13 cellular contexts compared by ENCODE assay signal in the genomic region with DNA sequence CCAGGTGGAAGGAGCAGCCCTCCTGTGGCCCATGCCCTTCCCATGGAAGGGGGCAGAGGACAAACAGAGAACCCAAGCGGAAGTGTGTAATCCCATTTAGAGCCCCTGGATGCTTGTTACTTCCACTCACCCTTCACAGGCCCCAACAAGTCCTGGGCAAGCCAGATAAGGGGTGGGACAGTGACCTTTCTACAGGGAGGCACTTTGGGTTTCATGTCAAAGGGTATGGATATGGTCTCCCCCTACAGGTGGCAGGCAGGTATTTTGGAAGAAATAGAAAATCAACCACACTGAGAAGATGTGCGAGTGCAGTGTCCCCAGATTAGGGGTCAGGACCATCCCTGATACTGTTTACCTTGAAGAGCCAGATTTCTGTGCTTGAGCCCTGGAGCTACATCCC. TPM values are rescaled to one million over a fixed set of nuclear protein-coding genes. Genes with fewer than 3 reads are reported as not detected.
DNase-seq lines count a peak whose midpoint lies in the region; ATAC-seq and TF ChIP-seq lines count a peak whose summit lies in the region.
"Had no signal": no experiment of that assay in that cellular context is flagged by ENCODE, and none has a peak within 500 bp of the region (broad histone marks: within the 10 kb centered on the region; RNA-seq: fewer than 3 reads in every experiment).

No MANE protein-coding gene starts in this region.

- no peaks in the 10 kb centered on the region for H3K9me3 Mint-ChIP-seq in activated CD8-positive, alpha-beta T cell treated with anti-CD3 and anti-CD28 coated beads for 36 hours
- H3K9me3 Mint-ChIP-seq in activated CD8-positive, alpha-beta T cell treated with anti-CD3 and anti-CD28 coated beads, Interleukin-2, amount 10 ng/mL, durations not matched to agents 7 days and 5 days (ENCODE audit: insufficient read depth), result no peaks in the 10 kb centered on the region
- H3K9me3 Mint-ChIP-seq: nephron progenitor cell, T-cell had no signal

- H3K4me1 Mint-ChIP-seq in activated CD8-positive, alpha-beta T cell treated with anti-CD3 and anti-CD28 coated beads for 36 hours (ENCODE audit: low read depth), result peaks cover 16% of the 10 kb centered on the region
- no peaks in the 10 kb centered on the region for H3K4me1 Mint-ChIP-seq in activated CD8-positive, alpha-beta T cell treated with anti-CD3 and anti-CD28 coated beads, Interleukin-2, amount 10 ng/mL, durations not matched to agents 7 days and 5 days (ENCODE audit: low read depth)

- H3K36me3 ChIP-seq in Panc1 (ENCODE audit: control insufficient read depth, insufficient read depth, low read length) (no peaks in the 10 kb centered on the region), subcutaneous abdominal adipose tissue (ENCODE audit: control insufficient read depth in 5 of 5, insufficient read depth in 5 of 5, low read length in 5 of 5) (peaks cover 28 to 69% (median 55%) of the 10 kb centered on the region in 5 donors), body of pancreas (replicated peaks in 1 of 2; ENCODE audit: insufficient read depth in 1 of 2, low read depth in 2 of 2) (no peaks in the 10 kb centered on the region)

- no peak overlapping the region for H3K27ac Mint-ChIP-seq in activated CD8-positive, alpha-beta T cell treated with anti-CD3 and anti-CD28 coated beads for 36 hours
- H3K27ac Mint-ChIP-seq in activated CD8-positive, alpha-beta T cell treated with anti-CD3 and anti-CD28 coated beads, Interleukin-2, amount 10 ng/mL, durations not matched to agents 7 days and 5 days, result no peak overlapping the region
- H3K27ac Mint-ChIP-seq: T-cell had no signal

- peaks cover 5% of the 10 kb centered on the region for H3K27me3 Mint-ChIP-seq in activated CD8-positive, alpha-beta T cell treated with anti-CD3 and anti-CD28 coated beads for 36 hours
- H3K27me3 Mint-ChIP-seq in activated CD8-positive, alpha-beta T cell treated with anti-CD3 and anti-CD28 coated beads, Interleukin-2, amount 10 ng/mL, durations not matched to agents 7 days and 5 days (ENCODE audit: low read depth), result peaks cover 3% of the 10 kb centered on the region
- H3K27me3 Mint-ChIP-seq: T-cell had no signal

- DNase-seq in activated CD8-positive, alpha-beta T cell treated with anti-CD3 and anti-CD28 coated beads for 36 hours, result no peak
- DNase-seq in activated CD8-positive, alpha-beta T cell treated with anti-CD3 and anti-CD28 coated beads, Interleukin-2, amount 10 ng/mL, durations not matched to agents 7 days and 5 days, result no peak
- DNase-seq in Panc1 (ENCODE audit: low read depth, low spot score) (no peak), fibroblast of villous mesenchyme (ENCODE audit: low read depth) (no peak), body of pancreas (no peak)
- no peak for DNase-seq in central memory CD4-positive, alpha-beta T cell
- DNase-seq: NCI-H510A, nephron progenitor cell, T-cell had no signal

- H3K36me3 Mint-ChIP-seq in activated CD8-positive, alpha-beta T cell treated with anti-CD3 and anti-CD28 coated beads for 36 hours (ENCODE audit: low read depth), result no peaks in the 10 kb centered on the region
- no peaks in the 10 kb centered on the region for H3K36me3 Mint-ChIP-seq in activated CD8-positive, alpha-beta T cell treated with anti-CD3 and anti-CD28 coated beads, Interleukin-2, amount 10 ng/mL, durations not matched to agents 7 days and 5 days (ENCODE audit: low read depth)

- intact Hi-C loops in activated CD8-positive, alpha-beta T cell treated with anti-CD3 and anti-CD28 coated beads for 36 hours (cut with micrococcal nuclease), result no loop called here
- intact Hi-C loops in Panc1 (cut with micrococcal nuclease; ENCODE audit: unreplicated experiment), result no loop called here
- intact Hi-C loops in body of pancreas (cut with DNase I), result no loop called here

- H3K27ac ChIP-seq in Panc1 (ENCODE audit: low read length), result no peak overlapping the region
- H3K27ac ChIP-seq in subcutaneous abdominal adipose tissue (ENCODE audit: low read depth, low read length), result peak overlapping the region; percentile 63
- no peak overlapping the region for H3K27ac ChIP-seq in body of pancreas

- in situ Hi-C loops in Panc1 (cut with HindIII; ENCODE audit: low pct_unique_long_range_greater_than_20kb, low sequenced_read_pairs), result no loop called here

- H3K4me3 Mint-ChIP-seq in activated CD8-positive, alpha-beta T cell treated with anti-CD3 and anti-CD28 coated beads for 36 hours, result no peak overlapping the region
- no peak overlapping the region for H3K4me3 Mint-ChIP-seq in activated CD8-positive, alpha-beta T cell treated with anti-CD3 and anti-CD28 coated beads, Interleukin-2, amount 10 ng/mL, durations not matched to agents 7 days and 5 days
- H3K4me3 Mint-ChIP-seq: nephron progenitor cell, T-cell had no signal

- no peaks in the 10 kb centered on the region for H3K9me3 ChIP-seq in Panc1 (ENCODE audit: control insufficient read depth, insufficient read depth, low read depth, low read length)
- no peaks in the 10 kb centered on the region for H3K9me3 ChIP-seq in subcutaneous abdominal adipose tissue (ENCODE audit: control insufficient read depth in 5 of 5, low read length in 5 of 5)
- no peaks in the 10 kb centered on the region for H3K9me3 ChIP-seq in body of pancreas

- 80 to 93% methylated on average over 2 of the region's 2 CpGs for WGBS in body of pancreas, 2 donors

- H3K27me3 ChIP-seq in Panc1 (ENCODE audit: control insufficient read depth, insufficient read depth, low read length) (no peaks in the 10 kb centered on the region), subcutaneous abdominal adipose tissue (ENCODE audit: control insufficient read depth in 5 of 5, insufficient read depth in 4 of 5, low read length in 5 of 5) (no peaks in the 10 kb centered on the region), body of pancreas (no peaks in the 10 kb centered on the region)

- H3K4me3 ChIP-seq in Panc1 (ENCODE audit: low read depth in 2 of 2, low read length in 2 of 2) (no peak overlapping the region), fibroblast of villous mesenchyme (ENCODE audit: low read depth, low read length) (no peak overlapping the region), subcutaneous abdominal adipose tissue (ENCODE audit: low read depth in 1 of 5, low read length in 5 of 5) (no peak overlapping the region), body of pancreas (no peak overlapping the region)

- POLR2A ChIA-PET in activated CD8-positive, alpha-beta T cell treated with anti-CD3 and anti-CD28 coated beads for 36 hours (lab: Charles Lee), result interaction anchor here (1.2 kb wide), 1 partner anchor 10 kb away, joined by 3 read pairs; no protein-coding TSS in a partner anchor
- POLR2A ChIA-PET in activated CD8-positive, alpha-beta T cell treated with anti-CD3 and anti-CD28 coated beads, Interleukin-2, amount 10 ng/mL, durations not matched to agents 7 days and 5 days (lab: Charles Lee), result no interaction called here
- POLR2A ChIA-PET in Panc1 (lab: Charles Lee), result no interaction called here

- H3K4me1 ChIP-seq in Panc1 (ENCODE audit: control insufficient read depth, insufficient read depth, low read length) (no peaks in the 10 kb centered on the region), subcutaneous abdominal adipose tissue (ENCODE audit: control insufficient read depth in 5 of 5, insufficient read depth in 5 of 5, low read length in 5 of 5) (peaks cover 19 to 61% (median 25%) of the 10 kb centered on the region in 5 donors), body of pancreas (peaks cover 4% of the 10 kb centered on the region)

- BruUV-seq in Panc1 (replicated peaks; lab: Mats Ljungman, UMichigan), result no TSS peak

- H3K9ac ChIP-seq in subcutaneous abdominal adipose tissue (ENCODE audit: low read length in 5 of 5), result peak overlapping the region in 1 of 5 donors; percentile 35

- TF ChIP-seq CTCF in activated CD8-positive, alpha-beta T cell treated with anti-CD3 and anti-CD28 coated beads for 36 hours (IDR thresholded peaks at IDR 0.05), result no peak
- peak; percentile 31 for TF ChIP-seq CTCF in Panc1 (IDR thresholded peaks at IDR 0.05)
- TF ChIP-seq CTCF in fibroblast of villous mesenchyme (IDR thresholded peaks at IDR 0.05; ENCODE audit: insufficient read depth, low read depth, low read length), result peak; percentile 25
- peak in 3 of 7 experiments; percentile 10 to 23 (median 15) for TF ChIP-seq CTCF in body of pancreas (IDR thresholded peaks at IDR 0.05)

- TF ChIP-seq POLR2A in body of pancreas (IDR thresholded peaks at IDR 0.05), result no peak

- CTCF ChIA-PET in activated CD8-positive, alpha-beta T cell treated with anti-CD3 and anti-CD28 coated beads for 36 hours (lab: Charles Lee), result interaction anchor here (0.9 to 9.8 kb wide), 7 partner anchors 10 to 112 kb away, joined by 3 to 72 read pairs (median 8); partner anchors contain the start of genes DTX4 and MPEG1
- CTCF ChIA-PET in activated CD8-positive, alpha-beta T cell treated with anti-CD3 and anti-CD28 coated beads, Interleukin-2, amount 10 ng/mL, durations not matched to agents 7 days and 5 days (lab: Charles Lee), result interaction anchor here (0.8 to 4.5 kb wide), 6 partner anchors 9 to 30 kb away, joined by 3 to 33 read pairs (median 9); partner anchors contain the start of gene DTX4
- CTCF ChIA-PET in Panc1 (lab: Charles Lee), result no interaction called here

- peak; percentile 35 for ATAC-seq in activated CD8-positive, alpha-beta T cell treated with anti-CD3 and anti-CD28 coated beads for 36 hours
- ATAC-seq in activated CD8-positive, alpha-beta T cell treated with anti-CD3 and anti-CD28 coated beads, Interleukin-2, amount 10 ng/mL, durations not matched to agents 7 days and 5 days, result no peak
- ATAC-seq in Panc1 (no peak), HG03097 (IDR thresholded peaks at IDR 0.05; ENCODE audit: low FRiP score, unreplicated experiment) (no peak), body of pancreas (no peak)
- ATAC-seq: T-cell had no signal

RNA-seq across cellular contexts. Expression of gene MPEG1, which starts 11.4 kb away (rescaled TPM):
- total RNA-seq in activated CD8-positive, alpha-beta T cell treated with anti-CD3 and anti-CD28 coated beads for 36 hours, result not detected
- total RNA-seq in activated CD8-positive, alpha-beta T cell treated with anti-CD3 and anti-CD28 coated beads, Interleukin-2, amount 10 ng/mL, durations not matched to agents 7 days and 5 days, result not detected
- total RNA-seq in Panc1 (2021; ENCODE audit: unreplicated experiment), result 0.08 TPM
- not detected for polyA plus RNA-seq in Panc1 (2012; ENCODE audit: insufficient read length)
- total RNA-seq in fibroblast of villous mesenchyme, result not detected in 2 replicates
- 1 to 10 TPM; 1.3 to 3.9 TPM for total RNA-seq in body of pancreas
- total RNA-seq: activated CD8-positive, alpha-beta memory T cell treated with anti-CD3 and anti-CD28 coated beads for 36 hours; endothelial cell of umbilical vein had no signal
- polyA plus RNA-seq: endothelial cell of umbilical vein had no signal

RNA-seq across cellular contexts. Expression of gene DTX4, which starts 29.4 kb away (rescaled TPM):
- total RNA-seq in activated CD8-positive, alpha-beta T cell treated with anti-CD3 and anti-CD28 coated beads for 36 hours, result under 1 TPM; 0.16 to 0.29 TPM
- under 1 TPM; 0.18 to 0.45 TPM for total RNA-seq in activated CD8-positive, alpha-beta T cell treated with anti-CD3 and anti-CD28 coated beads, Interleukin-2, amount 10 ng/mL, durations not matched to agents 7 days and 5 days
- total RNA-seq in Panc1 (2021; ENCODE audit: unreplicated experiment) (0.21 TPM), fibroblast of villous mesenchyme (2.3 and 4.7 TPM in 2 replicates), body of pancreas (10 to 100 TPM in 1 of 2 donors, 1 to 10 TPM in 1; 9.6 to 10.4 TPM)
- 0.08 TPM for polyA plus RNA-seq in Panc1 (2012; ENCODE audit: insufficient read length)

RNA-seq across cellular contexts. Expression of gene FAM111A, which starts 58.7 kb away (rescaled TPM):
- total RNA-seq in activated CD8-positive, alpha-beta T cell treated with anti-CD3 and anti-CD28 coated beads for 36 hours, result 10 to 100 TPM; 71.8 to 74.5 TPM
- total RNA-seq in activated CD8-positive, alpha-beta T cell treated with anti-CD3 and anti-CD28 coated beads, Interleukin-2, amount 10 ng/mL, durations not matched to agents 7 days and 5 days, result 100 to 1,000 TPM; 154 to 167 TPM
- total RNA-seq in Panc1 (2021; ENCODE audit: unreplicated experiment) (37.9 TPM), fibroblast of villous mesenchyme (37.0 and 60.0 TPM in 2 replicates), body of pancreas (10 to 100 TPM; 17.4 to 43.8 TPM)
- polyA plus RNA-seq in Panc1 (2012; ENCODE audit: insufficient read length), result 9.1 TPM
